ENCODE assay signal across 20 cellular contexts in genomic region chr11:101797335-101797734, GRCh38.
A peak's percentile ranks its signal among the peaks of the same experiment; 100 is the strongest.
DNase-seq lines count a peak whose midpoint lies in the region; FAIRE-seq and TF ChIP-seq lines count a peak whose summit lies in the region.
"Had no signal": no experiment of that assay in that cellular context is flagged by ENCODE, and none has a peak within 500 bp of the region (broad histone marks: within the 10 kb centered on the region; RNA-seq: fewer than 3 reads in every experiment).

No MANE protein-coding gene starts in this region.

- no peaks in the 10 kb centered on the region for H3K9me3 ChIP-seq in BE2C
- H3K9me3 ChIP-seq: psoas muscle had no signal

- TF ChIP-seq CTCF in fibroblast of mammary gland (conservative IDR thresholded peaks at IDR 0.05; ENCODE audit: control insufficient read depth, insufficient read depth, low read depth, low read length), result no peak
- TF ChIP-seq CTCF in BE2C (IDR thresholded peaks at IDR 0.05; ENCODE audit: low read depth, low read length), result no peak
- TF ChIP-seq CTCF in D721Med (IDR thresholded peaks at IDR 0.05; ENCODE audit: insufficient read depth, missing control alignments), result no peak

- DNase-seq in EL, result peak; percentile 15
- peak; percentile 14 for DNase-seq in RPMI7951 (ENCODE audit: low read depth)
- DNase-seq in fibroblast of mammary gland (ENCODE audit: low read depth), result peak; percentile 35
- peak; percentile 10 for DNase-seq in renal cortical epithelial cell (ENCODE audit: low read depth)
- DNase-seq in BE2C, result no peak
- no peak for DNase-seq in activated CD8-positive, alpha-beta memory T cell treated with anti-CD3 and anti-CD28 coated beads for 24 hours
- DNase-seq in HUDEP-2 (lab: John Stamatoyannopoulos, UW; ENCODE audit: unreplicated experiment in 76 of 76), result no peak
- no peak for DNase-seq in D721Med (ENCODE audit: insufficient read length, low spot score)
- DNase-seq: ACHN; activated CD4-positive, alpha-beta T cell treated with anti-CD3 and anti-CD28 coated beads, Interleukin-2, amount 10 ng/mL, durations not matched to agents 24 days and 14 days; activated CD8-positive, alpha-beta memory T cell treated with anti-CD3 and anti-CD28 coated beads, Interleukin-2, amount 10 ng/mL, durations not matched to agents 7 days and 5 days; activated naive CD4-positive, alpha-beta T cell treated with anti-CD3 and anti-CD28 coated beads, Interleukin-2, amount 10 ng/mL, durations not matched to agents 7 days and 5 days; activated T-cell treated with anti-CD3 and anti-CD28 coated beads, Interleukin-2, amount 50 U/mL, for 72 hours; anterior cingulate cortex; Calu3; NCI-H1417 treated with DMSO at 0.1 percent for 48 hours; NCI-H2081 treated with DMSO at 0.1 percent for 48 hours; NCI-H446; psoas muscle; stimulated activated CD4-positive, alpha-beta T cell treated with anti-CD3 and anti-CD28 coated beads, Interleukin-1b, Interleukin-23, amount 100 ng/mL, for 48 hours had no signal

- H3K27me3 ChIP-seq in BE2C, result no peaks in the 10 kb centered on the region

- FAIRE-seq in D721Med (lab: Jason Lieb, UNC), result no peak

- H3K4me1 ChIP-seq in BE2C, result no peaks in the 10 kb centered on the region
- H3K4me1 ChIP-seq: psoas muscle had no signal

- H3K36me3 ChIP-seq in BE2C, result no peaks in the 10 kb centered on the region

- H3K4me3 ChIP-seq in fibroblast of mammary gland (ENCODE audit: control insufficient read depth, low read depth, low read length) (no peak overlapping the region), BE2C (ENCODE audit: low read depth, low read length) (no peak overlapping the region)
- H3K4me3 ChIP-seq: psoas muscle had no signal

Comparison
In these comparisons a context has a peak if more than half of its experiments do, and no peak if none do; other contexts are left out.
1. DNase-seq: peak in EL (single experiment), RPMI7951 (single experiment), fibroblast of mammary gland (single experiment) and renal cortical epithelial cell (single experiment); none in BE2C (single experiment), activated CD8-positive, alpha-beta memory T cell treated with anti-CD3 and anti-CD28 coated beads for 24 hours (single experiment), HUDEP-2 (0 of 76) and D721Med (single experiment).